ENCODE assay signal across 14 cellular contexts in the genomic region with DNA sequence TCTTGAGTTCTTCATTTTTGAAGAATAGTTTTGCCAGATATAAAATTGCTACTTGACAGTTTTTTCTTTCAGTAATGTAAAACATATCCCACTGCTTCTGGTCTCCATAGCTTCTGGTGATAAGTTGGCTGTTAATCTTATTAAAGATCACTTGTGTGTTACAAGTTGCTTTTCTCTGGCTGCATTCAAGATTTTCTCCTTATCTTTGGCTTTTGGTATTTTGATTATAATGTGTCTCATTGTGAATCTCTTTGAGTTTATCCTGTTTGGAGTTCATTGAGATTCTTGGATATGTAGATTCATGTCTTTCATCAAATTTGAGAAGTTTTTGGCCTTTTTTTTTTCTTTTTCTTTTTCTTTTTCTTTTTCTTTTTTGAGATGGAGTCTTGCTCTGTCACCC. TPM values are rescaled to one million over a fixed set of nuclear protein-coding genes. Genes with fewer than 3 reads are reported as not detected.
DNase-seq lines count a peak whose midpoint lies in the region; ATAC-seq lines count a peak whose summit lies in the region.
"Had no signal": no experiment of that assay in that cellular context is flagged by ENCODE, and none has a peak within 500 bp of the region (broad histone marks: within the 10 kb centered on the region; RNA-seq: fewer than 3 reads in every experiment).

No MANE protein-coding gene starts in this region.

- H3K27me3 ChIP-seq in adipocyte (replicated peaks; ENCODE audit: control insufficient read depth, insufficient read depth, low read length), result no peaks in the 10 kb centered on the region
- H3K27me3 ChIP-seq: BE2C had no signal

- H3K4me3 ChIP-seq in adipocyte (ENCODE audit: low read length), result peak overlapping the region; percentile 33
- H3K4me3 ChIP-seq: A549 had no signal

- peaks cover 46% of the 10 kb centered on the region for H3K9me3 ChIP-seq in adipocyte (ENCODE audit: control insufficient read depth, low read length)
- H3K9me3 ChIP-seq: BE2C had no signal

- H3K4me1 ChIP-seq in adipocyte (ENCODE audit: control insufficient read depth, insufficient read depth, low read length), result no peaks in the 10 kb centered on the region
- H3K4me1 ChIP-seq: A549, BE2C had no signal

- DNase-seq in NOMO-1 treated with DMSO at 0.1 percent for 48 hours (lab: John Stamatoyannopoulos, UW; ENCODE audit: unreplicated experiment) (peak; percentile 10), NOMO-1 treated with dmso at 0.1 percent for 144 hours (lab: John Stamatoyannopoulos, UW; ENCODE audit: unreplicated experiment) (no peak), MV-4-11 (lab: John Stamatoyannopoulos, UW) (peak; percentile 22), adipocyte (ENCODE audit: low read depth) (no peak), renal cortical epithelial cell (ENCODE audit: low read depth) (peak; percentile 11)
- DNase-seq in stimulated activated naive CD8-positive, alpha-beta T cell treated with anti-CD3 and anti-CD28 coated beads, Interleukin-15, Interleukin-2, amounts not matched to agents 100 U/mL and 50 U/mL, for 24 hours, result no peak
- DNase-seq: BE2C; CD4-positive, alpha-beta memory T cell; DND-41; GDM1; HCEC 1CT; IMR-90 had no signal

- no peak for ATAC-seq in stimulated activated naive CD8-positive, alpha-beta T cell treated with anti-CD3 and anti-CD28 coated beads, Interleukin-15, Interleukin-2, amounts not matched to agents 100 U/mL and 50 U/mL, for 24 hours
- ATAC-seq in GM21381 (IDR thresholded peaks at IDR 0.05; ENCODE audit: unreplicated experiment), result no peak
- ATAC-seq: A549 had no signal

- H3K36me3 ChIP-seq in adipocyte (ENCODE audit: control insufficient read depth, insufficient read depth, low read length, severe bottlenecking), result no peaks in the 10 kb centered on the region
- H3K36me3 ChIP-seq: BE2C had no signal

- no peak overlapping the region for H3K9ac ChIP-seq in adipocyte (ENCODE audit: low read length)

RNA-seq across cellular contexts. Expression of gene ADNP2, which starts 20.2 kb away (rescaled TPM):
- 22.4 and 22.9 TPM in 2 replicates for total RNA-seq in renal cortical epithelial cell

RNA-seq across cellular contexts. Expression of gene RBFA, which starts 54.6 kb away (rescaled TPM):
- 26.0 and 47.1 TPM in 2 replicates for total RNA-seq in renal cortical epithelial cell

Comparison
In these comparisons a context has a peak if more than half of its experiments do, and no peak if none do; other contexts are left out.
1. DNase-seq: peak in NOMO-1 treated with DMSO at 0.1 percent for 48 hours (single experiment), MV-4-11 (single experiment) and renal cortical epithelial cell (single experiment); none in NOMO-1 treated with dmso at 0.1 percent for 144 hours (single experiment), adipocyte (single experiment) and stimulated activated naive CD8-positive, alpha-beta T cell treated with anti-CD3 and anti-CD28 coated beads, Interleukin-15, Interleukin-2, amounts not matched to agents 100 U/mL and 50 U/mL, for 24 hours (single experiment).